Comparison of ENCODE assay signal across 14 cellular contexts in the genomic region with DNA sequence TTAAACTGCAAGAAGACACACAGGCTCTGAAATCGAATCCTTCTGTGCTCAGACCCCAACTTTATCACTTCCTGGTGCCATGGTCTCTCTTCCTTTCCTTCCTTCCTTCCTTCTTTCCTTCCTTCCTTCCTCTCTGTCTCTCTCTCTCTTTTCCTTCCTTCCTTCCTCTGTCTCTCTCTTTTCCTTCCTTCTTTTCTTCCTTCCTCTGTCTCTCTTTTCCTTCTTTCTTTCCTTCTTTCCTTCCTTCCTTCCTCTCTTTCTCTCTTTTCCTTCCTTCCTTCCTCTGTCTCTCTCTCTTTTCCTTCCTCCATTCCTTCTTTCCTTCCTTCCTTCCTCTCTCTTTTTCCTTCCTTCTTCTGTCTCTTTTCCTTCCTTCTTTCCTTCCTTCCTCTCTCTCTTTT.
"Had no signal": no experiment of that assay in that cellular context is flagged by ENCODE, and none has a peak within 500 bp of the region (broad histone marks: within the 10 kb centered on the region; RNA-seq: fewer than 3 reads in every experiment).

No MANE protein-coding gene starts in this region.

- H3K27me3 Mint-ChIP-seq: activated CD4-positive, alpha-beta T cell treated with anti-CD3 and anti-CD28 coated beads, Interleukin-2, amount 10 ng/mL, durations not matched to agents 7 days and 5 days had no signal

- ATAC-seq: effector memory CD8-positive, alpha-beta T cell; lower lobe of right lung had no signal

- H3K9me3 Mint-ChIP-seq: activated B cell treated with CpG ODN at 0.5 μM for 24 hours; activated T-helper 2 cell treated with anti-CD3 and anti-CD28 coated beads, Interferon-gamma antibody, Interleukin-2, Interleukin-4, amounts not matched to agents 10 μg/mL and 5 μg/mL and 100 μg/mL, durations not matched to agents 14 hours and 24 hours and 36 hours; central memory CD8-positive, alpha-beta T cell; effector memory CD8-positive, alpha-beta T cell; immature natural killer cell had no signal

- H3K4me1 ChIP-seq: lower lobe of right lung, pancreas, thyroid gland had no signal

- H3K27me3 ChIP-seq: body of pancreas, pancreas, thyroid gland had no signal

- H3K27ac Mint-ChIP-seq: activated B cell treated with CpG ODN at 0.5 μM for 24 hours; activated CD4-positive, alpha-beta T cell treated with anti-CD3 and anti-CD28 coated beads, Interleukin-2, amount 10 ng/mL, durations not matched to agents 7 days and 5 days; activated T-helper 2 cell treated with anti-CD3 and anti-CD28 coated beads, Interferon-gamma antibody, Interleukin-2, Interleukin-4, amounts not matched to agents 10 μg/mL and 5 μg/mL and 100 μg/mL, durations not matched to agents 14 hours and 24 hours and 36 hours; effector memory CD8-positive, alpha-beta T cell; immature natural killer cell had no signal

- DNase-seq: activated B cell treated with CpG ODN at 0.5 μM for 24 hours; activated CD4-positive, alpha-beta T cell treated with anti-CD3 and anti-CD28 coated beads, Interleukin-2, amount 10 ng/mL, durations not matched to agents 7 days and 5 days; activated naive CD4-positive, alpha-beta T cell treated with anti-CD3 and anti-CD28 coated beads, Interleukin-2, amount 50 U/mL, for 16 hours; effector memory CD8-positive, alpha-beta T cell; hypothalamus; immature natural killer cell; lower lobe of right lung; T-helper 1 cell; thyroid gland had no signal

- H3K4me1 Mint-ChIP-seq: activated B cell treated with CpG ODN at 0.5 μM for 24 hours; activated CD4-positive, alpha-beta T cell treated with anti-CD3 and anti-CD28 coated beads, Interleukin-2, amount 10 ng/mL, durations not matched to agents 7 days and 5 days; central memory CD8-positive, alpha-beta T cell; immature natural killer cell had no signal

- H3K4me3 ChIP-seq: body of pancreas, lower lobe of right lung, mucosa of descending colon, pancreas, thyroid gland had no signal

- H3K4me3 Mint-ChIP-seq: activated B cell treated with CpG ODN at 0.5 μM for 24 hours; activated CD4-positive, alpha-beta T cell treated with anti-CD3 and anti-CD28 coated beads, Interleukin-2, amount 10 ng/mL, durations not matched to agents 7 days and 5 days; central memory CD8-positive, alpha-beta T cell; effector memory CD8-positive, alpha-beta T cell; immature natural killer cell had no signal

- H3K9me3 ChIP-seq: body of pancreas, lower lobe of right lung, pancreas, thyroid gland had no signal

- H3K27ac ChIP-seq: lower lobe of right lung, thyroid gland had no signal

- H3K36me3 ChIP-seq: lower lobe of right lung, pancreas, thyroid gland had no signal

- H3K36me3 Mint-ChIP-seq: immature natural killer cell had no signal
